Comparison of ENCODE assay signal across 14 cellular contexts in genomic region chr1:6638226-6638625, GRCh38. TPM values are rescaled to one million over a fixed set of nuclear protein-coding genes. Genes with fewer than 3 reads are reported as not detected.
DNase-seq lines count a peak whose midpoint lies in the region; ATAC-seq and TF ChIP-seq lines count a peak whose summit lies in the region.
"Had no signal": no experiment of that assay in that cellular context is flagged by ENCODE, and none has a peak within 500 bp of the region (broad histone marks: within the 10 kb centered on the region; RNA-seq: fewer than 3 reads in every experiment).

No MANE protein-coding gene starts in this region.

- H3K27me3 ChIP-seq in breast epithelium = no peaks in the 10 kb centered on the region
- H3K27me3 ChIP-seq in mammary epithelial cell (ENCODE audit: insufficient read depth, low read length) = no peaks in the 10 kb centered on the region
- H3K27me3 ChIP-seq in right atrium auricular region = no peaks in the 10 kb centered on the region
- H3K27me3 ChIP-seq: hepatocyte had no signal

- H3K27ac ChIP-seq in breast epithelium (peak overlapping the region; percentile 7 to 26), mammary epithelial cell (ENCODE audit: insufficient read depth, low read depth, low read length) (no peak overlapping the region), right atrium auricular region (peak overlapping the region; percentile 28 to 58)
- H3K27ac ChIP-seq: hepatocyte had no signal

- DNase-seq in breast epithelium (ENCODE audit: low spot score in 2 of 2) = peak in 1 of 2 donors; percentile 59
- no peak for DNase-seq in mammary epithelial cell
- DNase-seq in right atrium auricular region (ENCODE audit: low spot score) = peak; percentile 94
- peak; percentile 47 to 97 (median 79) for DNase-seq in posterior cingulate gyrus
- DNase-seq in T-helper 2 cell = no peak
- DNase-seq in SKM-1 (lab: John Stamatoyannopoulos, UW; ENCODE audit: unreplicated experiment) = no peak
- DNase-seq: activated T-cell treated with anti-CD3 and anti-CD28 coated beads, Interleukin-2, amount 50 U/mL, for 48 hours; naive thymus-derived CD4-positive, alpha-beta T cell; NCI-H446; stimulated activated CD4-positive, alpha-beta T cell treated with anti-CD3 and anti-CD28 coated beads, Interleukin-2, amount 100 ng/mL, for 24 hours had no signal

- no peak overlapping the region for H3K4me2 ChIP-seq in mammary epithelial cell (ENCODE audit: insufficient read depth, low read depth, low read length)
- H3K4me2 ChIP-seq: hepatocyte had no signal

- intact Hi-C loops in breast epithelium (cut with DNase I; ENCODE audit: low total_unique reads) (no loop called here), mammary epithelial cell (cut with micrococcal nuclease) (no loop called here), posterior cingulate gyrus (cut with DNase I) (no loop called here)

- no peak for ATAC-seq in HG03432 (IDR thresholded peaks at IDR 0.05; ENCODE audit: unreplicated experiment)
- ATAC-seq in GM21786 (IDR thresholded peaks at IDR 0.05; ENCODE audit: unreplicated experiment) = no peak
- ATAC-seq: HCT116; naive thymus-derived CD4-positive, alpha-beta T cell had no signal

- H3K9me3 ChIP-seq in breast epithelium (no peaks in the 10 kb centered on the region), mammary epithelial cell (replicated peaks; ENCODE audit: insufficient read depth, low read length) (no peaks in the 10 kb centered on the region), right atrium auricular region (no peaks in the 10 kb centered on the region)

- no peak overlapping the region for H2AFZ ChIP-seq in mammary epithelial cell (ENCODE audit: low read depth, low read length)
- H2AFZ ChIP-seq: hepatocyte had no signal

- H3K4me1 ChIP-seq in breast epithelium = no peaks in the 10 kb centered on the region
- no peaks in the 10 kb centered on the region for H3K4me1 ChIP-seq in mammary epithelial cell (ENCODE audit: insufficient read depth, low read length)
- no peaks in the 10 kb centered on the region for H3K4me1 ChIP-seq in right atrium auricular region

- H3K4me3 ChIP-seq in breast epithelium (peak overlapping the region in 1 of 3 donors; percentile 12), mammary epithelial cell (replicated peaks in 1 of 3; ENCODE audit: insufficient read depth in 1 of 3, low read depth in 2 of 3, low read length in 3 of 3) (no peak overlapping the region), right atrium auricular region (no peak overlapping the region)
- H3K4me3 ChIP-seq: hepatocyte had no signal

- TF ChIP-seq CTCF in breast epithelium (IDR thresholded peaks at IDR 0.05) (no peak), mammary epithelial cell (conservative IDR thresholded peaks at IDR 0.05 in 1 of 2, IDR thresholded peaks at IDR 0.05 in 1 of 2; ENCODE audit: extremely low read depth in 1 of 2, insufficient read depth in 1 of 2, low read depth in 1 of 2, low read length in 2 of 2) (no peak), right atrium auricular region (IDR thresholded peaks at IDR 0.05) (no peak)

- H3K9ac ChIP-seq in mammary epithelial cell (ENCODE audit: insufficient read depth, low read length) = no peak overlapping the region

- BruUV-seq in mammary epithelial cell (replicated peaks; lab: Mats Ljungman, UMichigan) = no TSS peak

- WGBS in mammary epithelial cell (ENCODE audit: low coverage, missing lambda C conversion rate) = 89% methylated on average over 15 of the region's 18 CpGs

- CTCF ChIA-PET in mammary epithelial cell (lab: Charles Lee; ENCODE audit: low non-redundant PET) = no interaction called here

- H3K79me2 ChIP-seq in mammary epithelial cell (ENCODE audit: insufficient read depth, low read length) = no peaks in the 10 kb centered on the region
- H3K79me2 ChIP-seq: hepatocyte had no signal

- dilution Hi-C loops in mammary epithelial cell (cut with HindIII; ENCODE audit: low sequenced_read_pairs) = no loop called here

- in situ Hi-C loops in mammary epithelial cell (cut with MboI; ENCODE audit: low sequenced_read_pairs in 2 of 2) = no loop called here

- H3K36me3 ChIP-seq in breast epithelium = peaks cover 4% of the 10 kb centered on the region
- H3K36me3 ChIP-seq in mammary epithelial cell (ENCODE audit: insufficient read depth, low read length) = peaks cover 21% of the 10 kb centered on the region
- peaks cover 80% of the 10 kb centered on the region for H3K36me3 ChIP-seq in right atrium auricular region

- H4K20me1 ChIP-seq in mammary epithelial cell (ENCODE audit: insufficient read depth, low read length) = no peaks in the 10 kb centered on the region

- no peak for TF ChIP-seq POLR2A in breast epithelium (IDR thresholded peaks at IDR 0.05)

RNA-seq across cellular contexts. Expression of gene THAP3, which starts 13.6 kb away (rescaled TPM):
- 10 to 100 TPM; 20.3 to 28.2 (median 28.1) TPM for total RNA-seq in breast epithelium
- 10 to 100 TPM in 1 of 2 donors, 1 to 10 TPM in 1; 7.2 to 11.4 TPM for total RNA-seq in mammary epithelial cell
- 5.4 TPM for polyA plus RNA-seq in mammary epithelial cell
- polyA minus RNA-seq in mammary epithelial cell = not detected
- 10 to 100 TPM; 14.6 to 21.4 TPM for total RNA-seq in right atrium auricular region

RNA-seq across cellular contexts. Expression of gene PHF13, which starts 24.7 kb away (rescaled TPM):
- total RNA-seq in breast epithelium (10 to 100 TPM; 10.9 to 18.3 (median 14.4) TPM), mammary epithelial cell (10 to 100 TPM; 11.8 to 16.3 TPM), right atrium auricular region (1 to 10 TPM; 5.0 to 8.1 TPM)
- polyA plus RNA-seq in mammary epithelial cell = 7.4 TPM
- 8.7 TPM for polyA minus RNA-seq in mammary epithelial cell

RNA-seq across cellular contexts. Expression of gene KLHL21, which starts 35.6 kb away (rescaled TPM):
- 10 to 100 TPM; 45.2 to 61.3 (median 58.1) TPM for total RNA-seq in breast epithelium
- total RNA-seq in mammary epithelial cell = 100 to 1,000 TPM in 1 of 2 donors, 10 to 100 TPM in 1; 64.5 to 160 TPM
- polyA plus RNA-seq in mammary epithelial cell = 38.1 TPM
- 67.9 TPM for polyA minus RNA-seq in mammary epithelial cell
- total RNA-seq in right atrium auricular region = 10 to 100 TPM; 61.6 to 83.0 TPM

RNA-seq across cellular contexts. Expression of gene ZBTB48, which starts 58.4 kb away (rescaled TPM):
- total RNA-seq in breast epithelium (10 to 100 TPM; 19.3 to 19.6 (median 19.4) TPM), mammary epithelial cell (10 to 100 TPM; 15.3 to 29.5 TPM), right atrium auricular region (1 to 10 TPM; 4.0 to 9.0 TPM)
- polyA plus RNA-seq in mammary epithelial cell = 14.5 TPM
- polyA minus RNA-seq in mammary epithelial cell = 0.47 TPM

Comparison
In these comparisons a context has a peak if more than half of its experiments do, and no peak if none do; other contexts are left out.
1. DNase-seq: peak in right atrium auricular region (single experiment) and posterior cingulate gyrus (10 of 10); none in mammary epithelial cell (single experiment), T-helper 2 cell (0 of 5) and SKM-1 (single experiment).